26 cellular contexts compared by ENCODE assay signal in the genomic region with DNA sequence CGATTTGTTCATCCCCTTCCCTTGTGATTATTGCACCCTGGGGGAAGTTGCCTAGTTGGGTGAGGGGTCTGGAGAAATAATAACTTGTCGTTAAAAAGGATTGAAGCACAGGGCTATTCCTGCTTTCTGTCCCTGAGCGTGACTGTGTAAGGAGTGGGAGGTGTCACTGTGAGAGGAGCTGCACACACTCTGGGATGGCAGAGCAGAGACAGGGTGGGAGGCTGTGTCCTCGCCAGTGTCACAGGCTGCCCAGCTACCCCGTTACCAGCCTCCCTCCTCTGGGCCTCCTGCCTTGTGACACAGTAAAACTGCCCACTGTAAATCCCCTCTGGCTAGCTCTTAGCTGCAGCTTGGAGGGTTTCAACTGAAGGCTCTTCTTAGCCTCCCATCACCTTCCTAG.
"Had no signal": no experiment of that assay in that cellular context is flagged by ENCODE, and none has a peak within 500 bp of the region (broad histone marks: within the 10 kb centered on the region; RNA-seq: fewer than 3 reads in every experiment).

No MANE protein-coding gene starts in this region.

- ATAC-seq: esophagus mucosa, gastrocnemius medialis, heart right ventricle, left cardiac atrium, left lung, left ventricle myocardium superior, lower lobe of right lung, mucosa of descending colon had no signal

- DNase-seq: central memory CD4-positive, alpha-beta T cell; dermis blood vessel endothelial cell; effector CD4-positive, alpha-beta T cell; effector memory CD4-positive, alpha-beta T cell; erythroblast; esophagus squamous epithelium; foreskin fibroblast; foreskin melanocyte; gastrocnemius medialis; glutamatergic neuron; head of caudate nucleus; heart right ventricle; hypothalamus; immature natural killer cell; left cardiac atrium; left lung; left ventricle myocardium superior; lower lobe of right lung; mesenchymal stem cell; mucosa of descending colon had no signal

- H3K4me3 ChIP-seq: coronary artery, dorsolateral prefrontal cortex, esophagus squamous epithelium, gastrocnemius medialis, heart right ventricle, hepatocyte, left lung, lower lobe of right lung, mucosa of descending colon had no signal

- H3K4me2 ChIP-seq: hepatocyte had no signal

- H2AFZ ChIP-seq: hepatocyte had no signal

- H3K36me3 ChIP-seq: esophagus squamous epithelium, gastrocnemius medialis, heart right ventricle, left lung, lower lobe of right lung had no signal

- H3K36me3 Mint-ChIP-seq: mesothelial cell of epicardium had no signal

- H3K27ac ChIP-seq: coronary artery, epithelial cell of prostate, esophagus squamous epithelium, gastrocnemius medialis, heart right ventricle, hepatocyte, left lung, lower lobe of right lung had no signal

- H3K4me1 Mint-ChIP-seq: immature natural killer cell, mesothelial cell of epicardium had no signal

- H3K27ac Mint-ChIP-seq: immature natural killer cell, mesothelial cell of epicardium had no signal

- H3K9me3 ChIP-seq: gastrocnemius medialis, lower lobe of right lung, mucosa of descending colon had no signal

- H3K4me3 Mint-ChIP-seq: immature natural killer cell, mesothelial cell of epicardium had no signal

- H3K4me1 ChIP-seq: esophagus squamous epithelium, gastrocnemius medialis, heart right ventricle, left lung, lower lobe of right lung had no signal

- H3K27me3 ChIP-seq: dorsolateral prefrontal cortex, esophagus squamous epithelium, gastrocnemius medialis, hepatocyte had no signal
